In the genomic region with DNA sequence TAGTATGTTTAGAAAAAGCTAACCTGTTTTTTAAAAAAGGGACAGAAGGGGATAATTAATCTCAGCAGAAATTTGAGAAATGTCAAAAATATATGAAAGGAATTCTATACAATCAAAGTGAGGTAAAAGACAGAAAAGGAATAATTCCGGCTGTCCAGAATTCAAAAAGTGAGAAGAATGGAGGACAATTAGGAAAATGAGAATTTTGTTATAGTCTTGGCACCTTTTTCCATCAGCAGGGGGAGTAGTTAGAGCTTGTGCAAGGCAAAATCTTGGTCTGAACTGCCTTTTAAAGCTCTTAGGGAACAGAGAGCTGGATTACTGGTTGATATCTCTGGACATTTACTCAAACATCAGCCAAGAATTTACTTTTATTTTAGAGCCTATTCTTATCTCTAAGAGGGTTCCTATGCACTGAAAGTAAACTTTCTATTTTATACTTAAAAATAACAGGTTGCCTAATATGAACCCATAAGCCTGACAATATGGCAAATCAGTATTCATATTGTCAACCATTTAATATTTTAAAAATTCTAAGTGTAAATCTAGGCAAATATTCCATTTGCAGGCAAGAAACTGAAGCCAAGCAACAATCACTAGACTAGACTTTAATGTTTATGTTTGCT, we compare ENCODE assay signal across 8 cellular contexts.
A peak's percentile ranks its signal among the peaks of the same experiment; 100 is the strongest.
DNase-seq lines count a peak whose midpoint lies in the region; ATAC-seq and TF ChIP-seq lines count a peak whose summit lies in the region.

No MANE protein-coding gene starts in this region.

- POLR2A ChIA-PET in AG04449 (lab: Yijun Ruan, JAX), result no interaction called here

- no peaks in the 10 kb centered on the region for H3K27me3 ChIP-seq in thoracic aorta (replicated peaks; ENCODE audit: insufficient read depth)

- no peak for DNase-seq in AG04449 (ENCODE audit: low read depth, low spot score)
- DNase-seq in GM13977 (ENCODE audit: low spot score), result peak; percentile 17
- peak; percentile 18 for DNase-seq in RKO (ENCODE audit: low spot score)
- DNase-seq in foreskin fibroblast, result peak in 1 of 2 donors; percentile 62
- DNase-seq in thoracic aorta (ENCODE audit: low spot score), result no peak
- DNase-seq in foreskin melanocyte, result no peak
- DNase-seq in activated naive CD4-positive, alpha-beta T cell treated with anti-CD3 and anti-CD28 coated beads, Interleukin-2, amount 50 U/mL, for 16 hours, result no peak

- no peak for ATAC-seq in thoracic aorta (ENCODE audit: insufficient number of reproducible peaks, low FRiP score, low read depth)
- no peak for ATAC-seq in GM21529 (IDR thresholded peaks at IDR 0.05; ENCODE audit: unreplicated experiment)

- in situ Hi-C loops in GM13977 (cut with MboI; ENCODE audit: low pct_unique_long_range_greater_than_20kb, low sequenced_read_pairs, unreplicated experiment), result loop anchor here (25.0 kb wide), 1 partner anchor 567 kb away; no protein-coding TSS in a partner anchor

- H3K4me3 ChIP-seq in AG04449 (ENCODE audit: low read depth, low read length) (no peak overlapping the region), foreskin fibroblast (ENCODE audit: low read depth in 1 of 2, low read length in 2 of 2) (no peak overlapping the region), thoracic aorta (no peak overlapping the region)

- peaks cover 6 to 24% of the 10 kb centered on the region in 2 donors for H3K4me1 ChIP-seq in thoracic aorta (ENCODE audit: control insufficient read depth in 1 of 2, low read depth in 2 of 2)

- TF ChIP-seq CTCF in AG04449 (IDR thresholded peaks at IDR 0.05; ENCODE audit: insufficient read depth, low read length, missing control alignments) (peak; percentile 62), GM13977 (IDR thresholded peaks at IDR 0.05; ENCODE audit: extremely low read depth, insufficient read depth, missing control alignments) (peak; percentile 48), foreskin fibroblast (IDR thresholded peaks at IDR 0.05; ENCODE audit: low read depth, low read length) (peak; percentile 81), thoracic aorta (IDR thresholded peaks at IDR 0.05) (peak; percentile 45)

- no peak overlapping the region for H3K27ac ChIP-seq in thoracic aorta

- H3K36me3 ChIP-seq in thoracic aorta, result no peaks in the 10 kb centered on the region

- CTCF ChIA-PET in AG04449 (lab: Yijun Ruan, JAX), result interaction anchor here (0.7 to 14.5 kb wide), 30 partner anchors 8 to 971 kb away, joined by 3 to 415 read pairs (median 4); no protein-coding TSS in a partner anchor

- no peaks in the 10 kb centered on the region for H3K9me3 ChIP-seq in thoracic aorta

Comparison
In these comparisons a context has a peak if more than half of its experiments do, and no peak if none do; other contexts are left out.
1. DNase-seq: peak in GM13977 (single experiment) and RKO (single experiment); none in AG04449 (single experiment), thoracic aorta (single experiment), foreskin melanocyte (single experiment) and activated naive CD4-positive, alpha-beta T cell treated with anti-CD3 and anti-CD28 coated beads, Interleukin-2, amount 50 U/mL, for 16 hours (single experiment).
2. Peak in every context shown above with its lines, with median percentiles within 50 percentile points of each other: CTCF ChIP-seq.